In the genomic region with DNA sequence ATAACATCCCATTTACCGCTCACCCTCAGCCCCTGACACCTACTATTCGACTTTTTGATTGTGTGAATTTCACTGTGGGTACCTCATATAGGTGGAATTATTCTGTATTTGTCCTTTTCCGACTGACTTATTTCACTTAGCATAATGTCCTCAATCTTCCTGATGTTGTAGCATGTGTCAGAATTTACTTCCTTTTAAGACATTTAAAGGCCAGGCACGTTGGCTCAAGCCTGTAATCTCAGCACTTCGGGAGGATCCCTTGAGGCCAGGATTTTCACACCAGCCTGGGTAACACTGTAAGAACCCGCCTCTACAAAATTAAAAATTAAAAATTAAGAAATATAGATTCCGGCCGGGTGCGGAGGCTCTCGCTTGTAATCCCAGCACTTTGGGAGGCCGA, we compare ENCODE assay signal across 30 cellular contexts.
"Had no signal": no experiment of that assay in that cellular context is flagged by ENCODE, and none has a peak within 500 bp of the region (broad histone marks: within the 10 kb centered on the region; RNA-seq: fewer than 3 reads in every experiment).

No MANE protein-coding gene starts in this region.

- H3K4me3 Mint-ChIP-seq: activated CD4-positive, alpha-beta T cell treated with anti-CD3 and anti-CD28 coated beads, Interleukin-2, amount 10 ng/mL, durations not matched to agents 24 days and 14 days; activated CD8-positive, alpha-beta memory T cell treated with anti-CD3 and anti-CD28 coated beads, Interleukin-2, amount 10 ng/mL, durations not matched to agents 7 days and 5 days; activated naive CD8-positive, alpha-beta T cell treated with anti-CD3 and anti-CD28 coated beads, Interleukin-2, amount 50 U/mL, for 24 hours; activated T-cell treated with anti-CD3 and anti-CD28 coated beads, Interleukin-2, amount 50 U/mL, for 24 hours; activated T-helper 1 cell treated with anti-CD3 and anti-CD28 coated beads, Interleukin-12 subunit alpha, Interleukin-12 subunit beta, Interleukin-2, Interleukin-4 antibody, amounts not matched to agents 30 ng/mL and 10 ng/mL and 1 ng/mL, durations not matched to agents 14 hours and 24 hours and 36 hours had no signal

- DNase-seq: activated CD4-positive, alpha-beta T cell treated with anti-CD3 and anti-CD28 coated beads, Interleukin-2, amount 10 ng/mL, durations not matched to agents 24 days and 14 days; activated CD4-positive, alpha-beta T cell treated with anti-CD3 and anti-CD28 coated beads, Interleukin-2, amount 50 U/mL, for 48 hours; activated CD4-positive, CD25-positive, alpha-beta regulatory T cell treated with anti-CD3 and anti-CD28 coated beads, Interleukin-2, amount 50 U/mL, for 72 hours; activated CD8-positive, alpha-beta memory T cell treated with anti-CD3 and anti-CD28 coated beads, Interleukin-2, amount 10 ng/mL, durations not matched to agents 7 days and 5 days; activated effector memory CD4-positive, alpha-beta T cell treated with anti-CD3 and anti-CD28 coated beads, Interleukin-2, amount 50 U/mL, for 16 hours; activated naive CD4-positive, alpha-beta T cell treated with Interleukin-2 at 50 U/mL for 16 hours; activated naive CD8-positive, alpha-beta T cell treated with anti-CD3 and anti-CD28 coated beads, Interleukin-2, amount 50 U/mL, for 24 hours; activated T-cell treated with anti-CD3 and anti-CD28 coated beads, Interleukin-2, amount 50 U/mL, for 24 hours; amniotic stem cell; body of pancreas; central memory CD4-positive, alpha-beta T cell; NCI-H1092; NCI-H1417 treated with DMSO at 0.1 percent for 48 hours; NCI-H1694; NCI-H2029; NCI-H2107; NCI-H2171 treated with DMSO at 0.1 percent for 48 hours; NCI-H226; NCI-H526 treated with DMSO at 0.1 percent for 48 hours; NCI-H82; OCI-M1; RPMI8226 had no signal

- H3K27me3 Mint-ChIP-seq: activated CD4-positive, alpha-beta T cell treated with anti-CD3 and anti-CD28 coated beads, Interleukin-2, amount 10 ng/mL, durations not matched to agents 24 days and 14 days; activated CD8-positive, alpha-beta memory T cell treated with anti-CD3 and anti-CD28 coated beads, Interleukin-2, amount 10 ng/mL, durations not matched to agents 7 days and 5 days; activated naive CD8-positive, alpha-beta T cell treated with anti-CD3 and anti-CD28 coated beads, Interleukin-2, amount 50 U/mL, for 24 hours; activated T-cell treated with anti-CD3 and anti-CD28 coated beads, Interleukin-2, amount 50 U/mL, for 24 hours had no signal

- H3K4me1 Mint-ChIP-seq: activated CD8-positive, alpha-beta memory T cell treated with anti-CD3 and anti-CD28 coated beads, Interleukin-2, amount 10 ng/mL, durations not matched to agents 7 days and 5 days; activated naive CD8-positive, alpha-beta T cell treated with anti-CD3 and anti-CD28 coated beads, Interleukin-2, amount 50 U/mL, for 24 hours had no signal

- H3K9ac ChIP-seq: KMS-11 had no signal

- H3K9me3 Mint-ChIP-seq: activated CD4-positive, alpha-beta T cell treated with anti-CD3 and anti-CD28 coated beads, Interleukin-2, amount 10 ng/mL, durations not matched to agents 24 days and 14 days; activated naive CD4-positive, alpha-beta T cell treated with anti-CD3 and anti-CD28 coated beads, Interleukin-2, amount 50 U/mL, for 72 hours; activated naive CD8-positive, alpha-beta T cell treated with anti-CD3 and anti-CD28 coated beads, Interleukin-2, amount 50 U/mL, for 24 hours; activated T-cell treated with anti-CD3 and anti-CD28 coated beads, Interleukin-2, amount 50 U/mL, for 24 hours; activated T-helper 1 cell treated with anti-CD3 and anti-CD28 coated beads, Interleukin-12 subunit alpha, Interleukin-12 subunit beta, Interleukin-2, Interleukin-4 antibody, amounts not matched to agents 30 ng/mL and 10 ng/mL and 1 ng/mL, durations not matched to agents 14 hours and 24 hours and 36 hours had no signal

- FAIRE-seq: bronchial epithelial cell had no signal

- ATAC-seq: activated CD8-positive, alpha-beta memory T cell treated with anti-CD3 and anti-CD28 coated beads, Interleukin-2, amount 10 ng/mL, durations not matched to agents 7 days and 5 days; activated naive CD4-positive, alpha-beta T cell treated with anti-CD3 and anti-CD28 coated beads, Interleukin-2, amount 50 U/mL, for 72 hours; activated naive CD8-positive, alpha-beta T cell treated with anti-CD3 and anti-CD28 coated beads, Interleukin-2, amount 50 U/mL, for 24 hours; body of pancreas; Panc1; Right ventricle myocardium inferior had no signal

- H3K4me1 ChIP-seq: ascending aorta, body of pancreas had no signal

- H3K9me3 ChIP-seq: ascending aorta, body of pancreas had no signal

- H3K27ac Mint-ChIP-seq: activated CD4-positive, alpha-beta T cell treated with anti-CD3 and anti-CD28 coated beads, Interleukin-2, amount 10 ng/mL, durations not matched to agents 24 days and 14 days; activated CD8-positive, alpha-beta memory T cell treated with anti-CD3 and anti-CD28 coated beads, Interleukin-2, amount 10 ng/mL, durations not matched to agents 7 days and 5 days; activated naive CD4-positive, alpha-beta T cell treated with anti-CD3 and anti-CD28 coated beads, Interleukin-2, amount 50 U/mL, for 72 hours; activated naive CD8-positive, alpha-beta T cell treated with anti-CD3 and anti-CD28 coated beads, Interleukin-2, amount 50 U/mL, for 24 hours; activated T-cell treated with anti-CD3 and anti-CD28 coated beads, Interleukin-2, amount 50 U/mL, for 24 hours; activated T-helper 1 cell treated with anti-CD3 and anti-CD28 coated beads, Interleukin-12 subunit alpha, Interleukin-12 subunit beta, Interleukin-2, Interleukin-4 antibody, amounts not matched to agents 30 ng/mL and 10 ng/mL and 1 ng/mL, durations not matched to agents 14 hours and 24 hours and 36 hours had no signal

- H3K4me3 ChIP-seq: ascending aorta, body of pancreas, SK-N-MC had no signal

- H3K27ac ChIP-seq: ascending aorta, body of pancreas, KMS-11, SK-N-MC had no signal

- H3K27me3 ChIP-seq: ascending aorta, body of pancreas had no signal

- H3K36me3 Mint-ChIP-seq: activated naive CD4-positive, alpha-beta T cell treated with anti-CD3 and anti-CD28 coated beads, Interleukin-2, amount 50 U/mL, for 72 hours had no signal
